ENCODE assay signal across 20 cellular contexts in genomic region chr1:166721145-166721544, GRCh38.
DNase-seq lines count a peak whose midpoint lies in the region; ATAC-seq, FAIRE-seq and TF ChIP-seq lines count a peak whose summit lies in the region.
"Had no signal": no experiment of that assay in that cellular context is flagged by ENCODE, and none has a peak within 500 bp of the region (broad histone marks: within the 10 kb centered on the region; RNA-seq: fewer than 3 reads in every experiment).

No MANE protein-coding gene starts in this region.

- H3K9me2 ChIP-seq in GM23338 (ENCODE audit: insufficient read depth): 0 out of 2 replicates have a peak, but pooled peaks cover 2% of the 10 kb centered on the region

- peak; percentile 51 for DNase-seq in GM23338 (ENCODE audit: low spot score)
- DNase-seq in LHCN-M2 (ENCODE audit: low read depth): peak; percentile 18
- DNase-seq in RPMI7951 (ENCODE audit: low read depth): peak; percentile 10
- DNase-seq in fibroblast of mammary gland (ENCODE audit: low read depth): peak; percentile 9
- DNase-seq in effector memory CD4-positive, alpha-beta T cell: no peak
- DNase-seq in GM12891 (ENCODE audit: insufficient read length, low spot score): no peak
- DNase-seq in Peyer's patch: no peak
- DNase-seq: DMS153, KG1, MM.1S, NCI-H187 treated with DMSO at 0.1 percent for 48 hours, NCI-H524 treated with DMSO at 0.1 percent for 48 hours, SIG-M5, T-helper 17 cell had no signal

- H3K4me3 Mint-ChIP-seq in GM23338: no peak overlapping the region
- H3K4me3 Mint-ChIP-seq: T-helper 17 cell had no signal

- H3K4me1 ChIP-seq in GM23338 (ENCODE audit: insufficient read depth) (no peaks in the 10 kb centered on the region), Peyer's patch (no peaks in the 10 kb centered on the region)
- no peaks in the 10 kb centered on the region for H3K4me1 ChIP-seq in effector memory CD4-positive, alpha-beta T cell (ENCODE audit: control insufficient read depth, insufficient read depth, low read length, poor library complexity, severe bottlenecking)
- H3K4me1 ChIP-seq: BLaER1 treated with 17β-estradiol and CSF1 and Interleukin-3, amounts not matched to agents 10 nM and 100 nM; HAP-1 had no signal

- FAIRE-seq in GM12891 (lab: Jason Lieb, UNC): no peak
- FAIRE-seq: GM18507, HTR-8/SVneo, RCC 7860 had no signal

- H3K9me3 ChIP-seq in effector memory CD4-positive, alpha-beta T cell (ENCODE audit: control insufficient read depth, low read length): no peaks in the 10 kb centered on the region
- H3K9me3 ChIP-seq in Peyer's patch: no peaks in the 10 kb centered on the region

- H3K79me2 ChIP-seq in GM23338 (replicated peaks; ENCODE audit: insufficient read depth): no peaks in the 10 kb centered on the region

- no peak overlapping the region for H2AFZ ChIP-seq in GM23338

- H3K9me3 Mint-ChIP-seq in GM23338: peaks cover 56% of the 10 kb centered on the region

- no peaks in the 10 kb centered on the region for H3K27me3 ChIP-seq in GM23338 (ENCODE audit: insufficient read depth)
- no peaks in the 10 kb centered on the region for H3K27me3 ChIP-seq in effector memory CD4-positive, alpha-beta T cell (replicated peaks; ENCODE audit: control insufficient read depth, insufficient read depth, low read length, poor library complexity, severe bottlenecking)
- no peaks in the 10 kb centered on the region for H3K27me3 ChIP-seq in Peyer's patch
- H3K27me3 ChIP-seq: BLaER1 treated with 17β-estradiol and CSF1 and Interleukin-3, amounts not matched to agents 10 nM and 100 nM had no signal

- no peak for TF ChIP-seq CTCF in GM23338 (conservative IDR thresholded peaks at IDR 0.05; ENCODE audit: low read depth in 2 of 2)
- no peak for TF ChIP-seq CTCF in fibroblast of mammary gland (conservative IDR thresholded peaks at IDR 0.05; ENCODE audit: control insufficient read depth, insufficient read depth, low read depth, low read length)
- TF ChIP-seq CTCF in Peyer's patch (IDR thresholded peaks at IDR 0.05): no peak

- H3K27ac ChIP-seq in GM23338 (ENCODE audit: low read depth) (no peak overlapping the region), Peyer's patch (no peak overlapping the region)
- no peak overlapping the region for H3K27ac ChIP-seq in effector memory CD4-positive, alpha-beta T cell (ENCODE audit: insufficient read depth, low read length, poor library complexity, severe bottlenecking)
- H3K27ac ChIP-seq: BLaER1 treated with 17β-estradiol and CSF1 and Interleukin-3, amounts not matched to agents 10 nM and 100 nM had no signal

- no peaks in the 10 kb centered on the region for H3F3A ChIP-seq in GM23338 (replicated peaks; ENCODE audit: low read depth)

- no peak overlapping the region for H3K27ac Mint-ChIP-seq in GM23338
- H3K27ac Mint-ChIP-seq: T-helper 17 cell had no signal

- H3K4me2 ChIP-seq in GM23338: no peak overlapping the region
- H3K4me2 ChIP-seq: BLaER1 treated with 17β-estradiol and CSF1 and Interleukin-3, amounts not matched to agents 10 nM and 100 nM had no signal

- ATAC-seq in GM23338 (no peak), GM21528 (IDR thresholded peaks at IDR 0.05; ENCODE audit: low FRiP score, unreplicated experiment) (no peak)
- ATAC-seq: T-helper 17 cell had no signal

- no peaks in the 10 kb centered on the region for H3K4me1 Mint-ChIP-seq in GM23338

- no peaks in the 10 kb centered on the region for H4K20me1 ChIP-seq in GM23338 (replicated peaks; ENCODE audit: insufficient read depth)
- H4K20me1 ChIP-seq: BLaER1 treated with 17β-estradiol and CSF1 and Interleukin-3, amounts not matched to agents 10 nM and 100 nM had no signal

- peaks cover 19% of the 10 kb centered on the region; the same call in 2 of the 3 replicates for H3K36me3 Mint-ChIP-seq in GM23338 (ENCODE audit: low read depth)

- no peaks in the 10 kb centered on the region for H3K27me3 Mint-ChIP-seq in GM23338 (ENCODE audit: insufficient read depth, low read depth, poor library complexity)

- H3K4me3 ChIP-seq in GM23338 (no peak overlapping the region), fibroblast of mammary gland (ENCODE audit: control insufficient read depth, low read depth, low read length) (no peak overlapping the region), Peyer's patch (no peak overlapping the region)
- no peak overlapping the region for H3K4me3 ChIP-seq in effector memory CD4-positive, alpha-beta T cell (ENCODE audit: insufficient read depth, low read depth, low read length, poor library complexity, severe bottlenecking)
- H3K4me3 ChIP-seq: BLaER1 treated with 17β-estradiol and CSF1 and Interleukin-3, amounts not matched to agents 10 nM and 100 nM; HAP-1 had no signal

- H3K36me3 ChIP-seq in GM23338 (ENCODE audit: insufficient read depth) (peaks cover 30% of the 10 kb centered on the region), Peyer's patch (no peaks in the 10 kb centered on the region)
- H3K36me3 ChIP-seq in effector memory CD4-positive, alpha-beta T cell (ENCODE audit: control insufficient read depth, insufficient read depth, low read length): no peaks in the 10 kb centered on the region
- H3K36me3 ChIP-seq: BLaER1 treated with 17β-estradiol and CSF1 and Interleukin-3, amounts not matched to agents 10 nM and 100 nM; HAP-1 had no signal

- TF ChIP-seq POLR2A in GM12891 (IDR thresholded peaks at IDR 0.05; ENCODE audit: low read depth, low read length): no peak
- no peak for TF ChIP-seq POLR2A in Peyer's patch (IDR thresholded peaks at IDR 0.05)

TF ChIP-seq in GM23338, 12 proteins besides CTCF, POLR2A, EP300 and RAD21 (continues in another document):
- no peak for TF ChIP-seq JUNB (IDR thresholded peaks at IDR 0.05; ENCODE audit: unreplicated experiment)
- TF ChIP-seq ZNF331 (CRISPR knock-in tag; IDR thresholded peaks at IDR 0.05; ENCODE audit: low read depth): no peak
- no peak for TF ChIP-seq EZH2 (IDR thresholded peaks at IDR 0.05; ENCODE audit: low read depth, unreplicated experiment)
- no peak for TF ChIP-seq STAT1 (IDR thresholded peaks at IDR 0.05; ENCODE audit: unreplicated experiment)
- no peak for TF ChIP-seq CREB1 (CRISPR knock-in tag; IDR thresholded peaks at IDR 0.05; ENCODE audit: low read depth)
- TF ChIP-seq ETS1 (IDR thresholded peaks at IDR 0.05): no peak

TF ChIP-seq in GM12891, 5 proteins besides CTCF, POLR2A, EP300 and RAD21:
- TF ChIP-seq POLR2AphosphoS5 (IDR thresholded peaks at IDR 0.05; ENCODE audit: low read depth, low read length) (no peak), PAX5 (IDR thresholded peaks at IDR 0.05; ENCODE audit: insufficient read depth, low read length, severe bottlenecking) (no peak), TAF1 (IDR thresholded peaks at IDR 0.05; ENCODE audit: low read depth, low read length) (no peak), SPI1 (IDR thresholded peaks at IDR 0.05; ENCODE audit: low read depth, low read length) (no peak), POU2F2 (IDR thresholded peaks at IDR 0.05; ENCODE audit: low read depth, low read length) (no peak)
TF ChIP-seq in GM12891: peak in this region for 0.

Comparison
In these comparisons a context has a peak if more than half of its experiments do, and no peak if none do; other contexts are left out.
1. DNase-seq: peak in GM23338 (single experiment), LHCN-M2 (single experiment), RPMI7951 (single experiment) and fibroblast of mammary gland (single experiment); none in effector memory CD4-positive, alpha-beta T cell (0 of 3), GM12891 (single experiment) and Peyer's patch (0 of 3).